In genomic region chr19:7907544-7907943, GRCh38 we compare ENCODE assay signal across 28 cellular contexts. TPM values are rescaled to one million over a fixed set of nuclear protein-coding genes. Genes with fewer than 3 reads are reported as not detected.
"Had no signal": no experiment of that assay in that cellular context is flagged by ENCODE, and none has a peak within 500 bp of the region (broad histone marks: within the 10 kb centered on the region; RNA-seq: fewer than 3 reads in every experiment).

No MANE protein-coding gene starts in this region.

- H3K9me3 Mint-ChIP-seq: stimulated activated naive CD8-positive, alpha-beta T cell treated with anti-CD3 and anti-CD28 coated beads, Interleukin-15, Interleukin-2, amounts not matched to agents 100 ng/mL and 50 ng/mL, for 24 hours had no signal

- H3K27ac ChIP-seq: ascending aorta, brain microvascular endothelial cell, esophagus muscularis mucosa, psoas muscle, right atrium auricular region, tibial artery, uterus, WERI-Rb-1 had no signal

- ATAC-seq: mucosa of descending colon, psoas muscle had no signal

- H3K9me3 ChIP-seq: adrenal gland, ascending aorta, esophagus muscularis mucosa, mucosa of descending colon, psoas muscle, right atrium auricular region, tibial artery, uterus had no signal

- H3K36me3 ChIP-seq: uterus had no signal

- FAIRE-seq: colon, frontal cortex, islet of Langerhans, TTC549 had no signal

- DNase-seq: activated CD4-positive, alpha-beta T cell treated with anti-CD3 and anti-CD28 coated beads for 1 hour; activated CD4-positive, alpha-beta T cell treated with anti-CD3 and anti-CD28 coated beads, Interleukin-2, amount 50 U/mL, for 1 hour; activated gamma-delta T cell treated with Interleukin-2 at 50 U/mL for 16 hours; activated T-cell treated with anti-CD3 and anti-CD28 coated beads, Interleukin-2, amount 50 U/mL, for 1 hour; brain microvascular endothelial cell; central memory CD4-positive, alpha-beta T cell; dorsolateral prefrontal cortex; glutamatergic neuron; hippocampal formation; mesendoderm; mucosa of descending colon; psoas muscle; stimulated activated CD4-positive, alpha-beta T cell treated with anti-CD3 and anti-CD28 coated beads, Interleukin-12 subunit alpha, Interleukin-12 subunit beta, amount 100 ng/mL, for 4 hours; stimulated activated CD4-positive, alpha-beta T cell treated with anti-CD3 and anti-CD28 coated beads, Interleukin-4, amount 100 ng/mL, for 4 hours; T-helper 1 cell; tibial artery; uterus; WERI-Rb-1 had no signal

- H3K27ac Mint-ChIP-seq: activated naive CD8-positive, alpha-beta T cell; stimulated activated naive CD8-positive, alpha-beta T cell treated with anti-CD3 and anti-CD28 coated beads, Interleukin-15, Interleukin-2, amounts not matched to agents 100 ng/mL and 50 ng/mL, for 24 hours had no signal

- H3K27me3 ChIP-seq: adrenal gland, ascending aorta, brain microvascular endothelial cell, dorsolateral prefrontal cortex, esophagus muscularis mucosa, right atrium auricular region, uterus had no signal

- H3K27me3 Mint-ChIP-seq: activated naive CD8-positive, alpha-beta T cell; stimulated activated naive CD8-positive, alpha-beta T cell treated with anti-CD3 and anti-CD28 coated beads, Interleukin-15, Interleukin-2, amounts not matched to agents 100 ng/mL and 50 ng/mL, for 24 hours had no signal

- H3K4me3 ChIP-seq: adrenal gland, ascending aorta, dorsolateral prefrontal cortex, esophagus muscularis mucosa, mucosa of descending colon, psoas muscle, right atrium auricular region, tibial artery, uterus had no signal

- H3K4me3 Mint-ChIP-seq: activated naive CD8-positive, alpha-beta T cell; stimulated activated naive CD8-positive, alpha-beta T cell treated with anti-CD3 and anti-CD28 coated beads, Interleukin-15, Interleukin-2, amounts not matched to agents 100 ng/mL and 50 ng/mL, for 24 hours had no signal

RNA-seq across cellular contexts. Expression of gene TGFBR3L, which starts 7.1 kb away (rescaled TPM):
- total RNA-seq: frontal cortex had no signal

RNA-seq across cellular contexts. Expression of gene CTXN1, which starts 18.4 kb away (rescaled TPM):
- total RNA-seq: ascending aorta had no signal

RNA-seq across cellular contexts. Expression of gene LRRC8E, which starts 19.2 kb away (rescaled TPM):
- total RNA-seq: ascending aorta, frontal cortex had no signal
